Comparison of ENCODE assay signal across 12 cellular contexts in the genomic region with DNA sequence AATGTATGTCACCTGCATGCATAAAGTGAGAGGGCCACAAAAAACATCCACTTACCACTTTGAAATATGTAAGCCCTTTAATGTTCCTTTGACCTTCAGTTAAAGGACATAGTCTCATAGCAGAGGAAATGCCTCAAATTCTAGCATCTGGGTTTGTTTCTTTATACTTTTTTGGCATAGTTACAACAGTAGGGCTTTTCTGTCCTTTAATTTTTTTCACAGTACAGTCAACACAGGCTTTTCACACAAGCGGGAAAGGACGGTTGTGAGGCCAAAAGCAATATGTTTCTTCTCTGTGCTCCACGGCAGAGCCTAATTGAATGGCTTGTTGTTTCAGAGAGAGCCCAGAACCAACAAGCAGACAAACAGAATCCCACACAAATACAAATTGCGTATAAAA. TPM values are rescaled to one million over a fixed set of nuclear protein-coding genes. Genes with fewer than 3 reads are reported as not detected.
A peak's percentile ranks its signal among the peaks of the same experiment; 100 is the strongest.
DNase-seq lines count a peak whose midpoint lies in the region; ATAC-seq and TF ChIP-seq lines count a peak whose summit lies in the region.
"Had no signal": no experiment of that assay in that cellular context is flagged by ENCODE, and none has a peak within 500 bp of the region (broad histone marks: within the 10 kb centered on the region; RNA-seq: fewer than 3 reads in every experiment).

No MANE protein-coding gene starts in this region.

- no peak overlapping the region for H4K8ac ChIP-seq in trophoblast cell (ENCODE audit: low read depth, low read length)

- no peak for TF ChIP-seq POLR2A in esophagus muscularis mucosa (IDR thresholded peaks at IDR 0.05; ENCODE audit: low read depth)

- H3K27me3 ChIP-seq in right cardiac atrium (ENCODE audit: control insufficient read depth, insufficient read depth) (no peaks in the 10 kb centered on the region), esophagus muscularis mucosa (no peaks in the 10 kb centered on the region), trophoblast cell (ENCODE audit: insufficient read depth, low read length) (no peaks in the 10 kb centered on the region)

- H3K36me3 Mint-ChIP-seq in mesothelial cell of epicardium, result no peaks in the 10 kb centered on the region

- no peak overlapping the region for H2BK5ac ChIP-seq in trophoblast cell (ENCODE audit: low read depth, low read length, poor library complexity)

- no peaks in the 10 kb centered on the region for H3K36me3 ChIP-seq in esophagus muscularis mucosa
- peaks cover 2 to 5% of the 10 kb centered on the region in 2 experiments for H3K36me3 ChIP-seq in trophoblast cell (ENCODE audit: control insufficient read depth in 1 of 2, insufficient read depth in 2 of 2, low read length in 2 of 2)

- H4K12ac ChIP-seq in trophoblast cell (ENCODE audit: low read depth, low read length), result no peak overlapping the region

- H3K27ac ChIP-seq in right cardiac atrium (ENCODE audit: low read length) (no peak overlapping the region), esophagus muscularis mucosa (replicated peaks in 1 of 4) (peak overlapping the region; percentile 12 to 53 (median 38)), trophoblast cell (ENCODE audit: low read depth, low read length) (no peak overlapping the region)

- H3K4me3 ChIP-seq in right cardiac atrium (ENCODE audit: low read length), result no peak overlapping the region
- no peak overlapping the region for H3K4me3 ChIP-seq in esophagus muscularis mucosa
- no peak overlapping the region for H3K4me3 ChIP-seq in trophoblast cell (ENCODE audit: low read depth, low read length)

- no peak overlapping the region for H3K18ac ChIP-seq in trophoblast cell (ENCODE audit: low read length)

- peak; percentile 53 to 59 for ATAC-seq in right cardiac atrium
- ATAC-seq in left lobe of liver, result no peak

- no peaks in the 10 kb centered on the region for H3K9me3 Mint-ChIP-seq in mesothelial cell of epicardium
- H3K9me3 Mint-ChIP-seq: neural crest cell had no signal

- peaks cover 4% of the 10 kb centered on the region for H3K79me2 ChIP-seq in trophoblast cell (ENCODE audit: control insufficient read depth, insufficient read depth, low read length, poor library complexity)

- H3K9me3 ChIP-seq in right cardiac atrium (ENCODE audit: control insufficient read depth, low read length) (no peaks in the 10 kb centered on the region), esophagus muscularis mucosa (no peaks in the 10 kb centered on the region), trophoblast cell (ENCODE audit: insufficient read depth, low read depth, low read length) (no peaks in the 10 kb centered on the region)

- no peak overlapping the region for H4K91ac ChIP-seq in trophoblast cell (ENCODE audit: low read depth, low read length)

- DNase-seq in right cardiac atrium (no peak), cardiac septum (ENCODE audit: low spot score) (no peak), esophagus muscularis mucosa (ENCODE audit: extremely low spot score) (no peak), mesothelial cell of epicardium (ENCODE audit: low spot score in 2 of 2, unreplicated experiment in 2 of 2) (no peak), A172 (ENCODE audit: low spot score) (no peak), SHP77 treated with DMSO at 0.1 percent for 48 hours (lab: John Stamatoyannopoulos, UW) (no peak), left lobe of liver (ENCODE audit: low spot score) (no peak), trophoblast cell (no peak)
- DNase-seq: activated naive CD4-positive, alpha-beta T cell; cortex of kidney; NCI-H187 had no signal

- intact Hi-C loops in right cardiac atrium (cut with DNase I), result loop anchor here in 1 of 4 donors (5.0 to 10.0 kb wide), 2 partner anchors 52 to 56 kb away; a partner anchor contains a TSS
- intact Hi-C loops in cardiac septum (cut with DNase I), result no loop called here
- intact Hi-C loops in esophagus muscularis mucosa (cut with DNase I), result no loop called here

- H3K14ac ChIP-seq in trophoblast cell (ENCODE audit: low read length), result no peak overlapping the region

- no peak overlapping the region for H3K9ac ChIP-seq in trophoblast cell (ENCODE audit: low read length)

- peak overlapping the region; percentile 47 for H3K27ac Mint-ChIP-seq in mesothelial cell of epicardium

- no peak for TF ChIP-seq CTCF in esophagus muscularis mucosa (IDR thresholded peaks at IDR 0.05)
- no peak for TF ChIP-seq CTCF in mesothelial cell of epicardium (IDR thresholded peaks at IDR 0.05; ENCODE audit: unreplicated experiment)

- no peak overlapping the region for H2BK120ac ChIP-seq in trophoblast cell (ENCODE audit: insufficient read depth, low read length, poor library complexity)

- TF ChIP-seq EP300 in esophagus muscularis mucosa (IDR thresholded peaks at IDR 0.05), result no peak

- no peak overlapping the region for H3K23ac ChIP-seq in trophoblast cell (ENCODE audit: low read length)

- H3K79me1 ChIP-seq in trophoblast cell (ENCODE audit: low read length), result no peaks in the 10 kb centered on the region

- no peak overlapping the region for H2BK12ac ChIP-seq in trophoblast cell (ENCODE audit: low read length)

- H3K4me2 ChIP-seq in trophoblast cell (ENCODE audit: low read length), result no peak overlapping the region

- H2AFZ ChIP-seq in trophoblast cell (ENCODE audit: insufficient read depth, low read length, poor library complexity), result no peak overlapping the region

- no peaks in the 10 kb centered on the region for H3K27me3 Mint-ChIP-seq in mesothelial cell of epicardium (ENCODE audit: low read depth)

- no peak overlapping the region for H3K4ac ChIP-seq in trophoblast cell (ENCODE audit: low read depth, low read length)

- no peak overlapping the region for H3K4me3 Mint-ChIP-seq in mesothelial cell of epicardium
- H3K4me3 Mint-ChIP-seq: neural crest cell had no signal

- H3K4me1 Mint-ChIP-seq in mesothelial cell of epicardium, result peaks cover 46% of the 10 kb centered on the region

- WGBS in right cardiac atrium, result 41% methylated on average over 4 of the region's 4 CpGs
- 62% methylated on average over 4 of the region's 4 CpGs for WGBS in esophagus muscularis mucosa
- WGBS in trophoblast cell (ENCODE audit: extremely low coverage, insufficient coverage, insufficient read length), result no CpG with 5 or more reads among the region's 4 CpGs

- no peak overlapping the region for H2AK5ac ChIP-seq in trophoblast cell (ENCODE audit: low read length)

- H3K4me1 ChIP-seq in right cardiac atrium (ENCODE audit: control insufficient read depth, insufficient read depth, low read length), result peaks cover 12% of the 10 kb centered on the region
- H3K4me1 ChIP-seq in esophagus muscularis mucosa, result peaks cover 82 to 99% (median 97%) of the 10 kb centered on the region in 4 donors
- peaks cover under 1 to 3% of the 10 kb centered on the region in 2 experiments for H3K4me1 ChIP-seq in trophoblast cell (ENCODE audit: control insufficient read depth in 1 of 2, insufficient read depth in 2 of 2, low read length in 2 of 2)

RNA-seq across cellular contexts. Expression of a gene that starts 57.6 kb away (rescaled TPM):
- total RNA-seq in right cardiac atrium (10 to 100 TPM; 21.2 to 34.0 (median 29.3) TPM), cardiac septum (125 TPM), esophagus muscularis mucosa (100 to 1,000 TPM; 140 to 429 (median 201) TPM), mesothelial cell of epicardium (58.3 to 69.7 TPM (median 61.8 TPM) in 3 replicates), left lobe of liver (7.1 TPM)
- 10.5 TPM for polyA plus RNA-seq in right cardiac atrium
- 395 and 406 TPM in 2 replicates for total RNA-seq in A172 (2014; rRNA removed; shearing (Covaris generic))
- 49.0 and 54.7 TPM in 2 replicates for polyA plus RNA-seq in trophoblast cell (2013)

Comparison
In these comparisons a context has a peak if more than half of its experiments do, and no peak if none do; other contexts are left out.
1. H3K27ac ChIP-seq: peak in esophagus muscularis mucosa (4 of 4); none in right cardiac atrium (single experiment) and trophoblast cell (single experiment).